ENCODE assay signal across 8 cellular contexts in the genomic region with DNA sequence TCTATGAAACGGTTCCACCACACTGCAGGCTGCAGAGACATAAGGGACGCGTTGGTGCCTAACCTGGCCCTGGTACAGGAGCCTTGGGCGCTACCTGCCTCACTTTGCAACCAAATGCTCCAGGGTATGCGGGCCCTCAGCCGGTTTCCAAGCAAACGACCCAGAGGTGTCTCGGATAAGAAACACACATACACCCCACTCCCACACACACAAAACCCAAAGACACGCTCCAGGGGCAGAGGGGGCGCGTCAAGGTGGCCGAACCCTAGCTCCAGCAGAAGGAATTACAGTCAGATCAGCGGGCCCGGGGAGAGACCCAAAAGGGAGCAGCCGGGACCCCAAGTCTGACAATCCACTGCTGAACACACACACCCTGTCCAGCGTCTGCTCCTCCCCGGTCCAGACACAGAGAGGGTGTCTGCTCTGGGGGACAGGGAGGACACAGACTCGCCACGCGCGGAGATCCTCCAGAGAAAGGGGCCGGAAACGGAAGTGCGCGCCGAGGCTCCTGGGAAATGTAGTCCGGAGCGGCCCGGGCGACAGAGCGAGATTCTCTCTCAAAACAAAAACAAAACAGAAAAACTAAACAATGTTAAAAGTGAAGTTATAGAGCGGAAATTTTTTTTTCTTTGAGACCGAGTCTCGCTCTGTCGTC. TPM values are rescaled to one million over a fixed set of nuclear protein-coding genes. Genes with fewer than 3 reads are reported as not detected.
DNase-seq lines count a peak whose midpoint lies in the region; ATAC-seq and TF ChIP-seq lines count a peak whose summit lies in the region.
"Not testable (repeated sequence)": the region's sequence is repeated elsewhere in the genome, so short reads cannot be mapped to it uniquely, and the experiment has no call there.

A gene (minus strand): TSS at position 488 of the 655 bp plus-strand sequence. CDS start 32,702 bp downstream, outside the sequence.

- H3K27me3 ChIP-seq in CD4-positive, alpha-beta memory T cell (ENCODE audit: insufficient read depth, low read length); OCI-LY1 (ENCODE audit: insufficient read depth, low read length): not testable (repeated sequence)

- H3K4me2 ChIP-seq in OCI-LY1 (ENCODE audit: low read length) = peak within 1 kb of the TSS; percentile 69

- H3K79me2 ChIP-seq in OCI-LY1 (ENCODE audit: insufficient read depth, low read length) = not testable (repeated sequence)

- peak within 1 kb of the TSS; percentile 88 to 96 (median 95) for H3K4me3 Mint-ChIP-seq in CD4-positive, alpha-beta memory T cell

- H3K4me3 ChIP-seq in CD4-positive, alpha-beta memory T cell (ENCODE audit: low read length in 2 of 2) = peak within 1 kb of the TSS; percentile 34 to 81
- H3K4me3 ChIP-seq in OCI-LY1 (ENCODE audit: low read depth, low read length, poor library complexity, severe bottlenecking) = peak within 1 kb of the TSS; percentile 75

- peak within 1 kb of the TSS; percentile 98; the same call in 1 of the 2 replicates for H2AFZ ChIP-seq in OCI-LY1 (ENCODE audit: low read length)

- CTCF ChIA-PET in CD4-positive, alpha-beta memory T cell (lab: Charles Lee; ENCODE audit: partially characterized antibody) = not testable (repeated sequence)

- H3K27ac ChIP-seq in CD4-positive, alpha-beta memory T cell (ENCODE audit: low read depth, low read length) = peak within 1 kb of the TSS; percentile 66
- not testable (repeated sequence) for H3K27ac ChIP-seq in OCI-LY1 (ENCODE audit: low read depth, low read length, poor library complexity, severe bottlenecking)

- H3K27ac Mint-ChIP-seq in CD4-positive, alpha-beta memory T cell = peak within 1 kb of the TSS; percentile 81 to 96 (median 94)

- not testable (repeated sequence) for TF ChIP-seq CTCF in OCI-LY1 (IDR thresholded peaks at IDR 0.05; ENCODE audit: low read length)

- peaks cover 13 to 24% (median 16%) of the 10 kb centered on the region in 4 donors for H3K4me1 Mint-ChIP-seq in CD4-positive, alpha-beta memory T cell

- H3K9me3 Mint-ChIP-seq in CD4-positive, alpha-beta memory T cell = not testable (repeated sequence)

- not testable (repeated sequence) for H3K9me3 ChIP-seq in CD4-positive, alpha-beta memory T cell (ENCODE audit: control insufficient read depth in 1 of 2, low read length in 2 of 2); OCI-LY1 (ENCODE audit: low read length)

- DNase-seq in CD4-positive, alpha-beta memory T cell = peak; percentile 78 to 85 (median 80)
- DNase-seq in HS-27A (ENCODE audit: low read depth) (peak; percentile 30), mesenteric fat pad (ENCODE audit: low spot score) (peak; percentile 95)
- peak; percentile 83 for DNase-seq in activated CD8-positive, alpha-beta memory T cell treated with anti-CD3 and anti-CD28 coated beads, Interleukin-2, amount 50 U/mL, for 4 hours
- DNase-seq in stimulated activated CD8-positive, alpha-beta memory T cell treated with anti-CD3 and anti-CD28 coated beads, Interleukin-12 subunit alpha, Interleukin-12 subunit beta, amount 100 ng/mL, for 1 hour (ENCODE audit: low read depth) = peak; percentile 67

- H3K9ac ChIP-seq in OCI-LY1 (ENCODE audit: low read length) = peak within 1 kb of the TSS; percentile 74

- intact Hi-C loops in CD4-positive, alpha-beta memory T cell (cut with micrococcal nuclease) = loop anchor here (1.0 kb wide), 1 partner anchor 15 kb away; a partner anchor contains a TSS

- POLR2A ChIA-PET in CD4-positive, alpha-beta memory T cell (lab: Charles Lee; ENCODE audit: partially characterized antibody) = interaction anchor here (1.1 kb wide), 1 partner anchor 15 kb away, joined by 6 read pairs; no protein-coding TSS in a partner anchor

- H3K27me3 Mint-ChIP-seq in CD4-positive, alpha-beta memory T cell = not testable (repeated sequence)

- peak; percentile 79 for ATAC-seq in GM21367 (IDR thresholded peaks at IDR 0.05; ENCODE audit: unreplicated experiment)

- not testable (repeated sequence) for H4K20me1 ChIP-seq in OCI-LY1 (ENCODE audit: insufficient read depth, low read length)

- in situ Hi-C loops in endometrial microvascular endothelial cells (cut with HindIII; ENCODE audit: inconsistent ontology term, low pct_unique_long_range_greater_than_20kb, low sequenced_read_pairs) = not testable (repeated sequence)

- H3K9me2 ChIP-seq in OCI-LY1 (ENCODE audit: low read depth, low read length) = not testable (repeated sequence)

- H3F3A ChIP-seq in OCI-LY1 (ENCODE audit: insufficient read depth, low read length) = not testable (repeated sequence)

- not testable (repeated sequence) for H3K36me3 Mint-ChIP-seq in CD4-positive, alpha-beta memory T cell

- H3K36me3 ChIP-seq in CD4-positive, alpha-beta memory T cell (ENCODE audit: insufficient read depth, low read length); OCI-LY1 (ENCODE audit: insufficient read depth, low read length): not testable (repeated sequence)

- not testable (repeated sequence) for H3K4me1 ChIP-seq in CD4-positive, alpha-beta memory T cell (ENCODE audit: insufficient read depth, low read length)
- H3K4me1 ChIP-seq in OCI-LY1 (ENCODE audit: insufficient read depth, low read length, severe bottlenecking) = peaks cover 15% of the 10 kb centered on the region

RNA-seq across cellular contexts. Expression of the gene that starts here (rescaled TPM):
- total RNA-seq in CD4-positive, alpha-beta memory T cell = 10 to 100 TPM in 1 of 2 experiments, 1 to 10 TPM in 1; 8.3 to 11.2 TPM
- 1 to 10 TPM; 4.2 to 5.6 TPM for polyA plus RNA-seq in CD4-positive, alpha-beta memory T cell
- total RNA-seq in endometrial microvascular endothelial cells (ENCODE audit: inconsistent ontology term) (45.1 TPM), mesenteric fat pad (37.1 TPM)

Comparison
In these comparisons a context has a peak if more than half of its experiments do, and no peak if none do; other contexts are left out.
1. DNase-seq: peak in every context shown above with its lines; median percentile 95 in mesenteric fat pad; 83 in activated CD8-positive, alpha-beta memory T cell treated with anti-CD3 and anti-CD28 coated beads, Interleukin-2, amount 50 U/mL, for 4 hours; 80 in CD4-positive, alpha-beta memory T cell; 67 in stimulated activated CD8-positive, alpha-beta memory T cell treated with anti-CD3 and anti-CD28 coated beads, Interleukin-12 subunit alpha, Interleukin-12 subunit beta, amount 100 ng/mL, for 1 hour; 30 in HS-27A.